ENCODE assay signal across 8 cellular contexts in genomic region chr14:88823968-88824313, GRCh38. TPM values are rescaled to one million over a fixed set of nuclear protein-coding genes. Genes with fewer than 3 reads are reported as not detected.
DNase-seq lines count a peak whose midpoint lies in the region; ATAC-seq and TF ChIP-seq lines count a peak whose summit lies in the region.

No MANE protein-coding gene starts in this region.

- no peak for TF ChIP-seq CTCF in lung (IDR thresholded peaks at IDR 0.05; ENCODE audit: control extremely low read depth, extremely low read depth)

- H3K9me3 Mint-ChIP-seq in activated naive CD8-positive, alpha-beta T cell treated with anti-CD3 and anti-CD28 coated beads, Interleukin-2, amount 10 ng/mL, durations not matched to agents 7 days and 5 days: no peaks in the 10 kb centered on the region

- H3K36me3 ChIP-seq in lung (ENCODE audit: control insufficient read depth in 2 of 2, insufficient read depth in 2 of 2, low read length in 2 of 2): no peaks in the 10 kb centered on the region

- 8 to 9% methylated on average over 9 of the region's 9 CpGs for WGBS in lung, 2 donors

- no peaks in the 10 kb centered on the region for H3K4me1 ChIP-seq in lung (ENCODE audit: control insufficient read depth in 2 of 2, insufficient read depth in 2 of 2, low read length in 2 of 2)

- H3K27ac ChIP-seq in lung (ENCODE audit: low read depth in 1 of 2, low read length in 1 of 2): peak overlapping the region; percentile 70 to 83

- peaks cover 7% of the 10 kb centered on the region for H3K4me1 Mint-ChIP-seq in activated naive CD8-positive, alpha-beta T cell treated with anti-CD3 and anti-CD28 coated beads, Interleukin-2, amount 10 ng/mL, durations not matched to agents 7 days and 5 days

- peak overlapping the region; percentile 95 for H3K27ac Mint-ChIP-seq in activated naive CD8-positive, alpha-beta T cell treated with anti-CD3 and anti-CD28 coated beads, Interleukin-2, amount 10 ng/mL, durations not matched to agents 7 days and 5 days

- peaks cover 11% of the 10 kb centered on the region for H3K27me3 Mint-ChIP-seq in activated naive CD8-positive, alpha-beta T cell treated with anti-CD3 and anti-CD28 coated beads, Interleukin-2, amount 10 ng/mL, durations not matched to agents 7 days and 5 days

- POLR2A ChIA-PET in activated naive CD8-positive, alpha-beta T cell treated with anti-CD3 and anti-CD28 coated beads, Interleukin-2, amount 10 ng/mL, durations not matched to agents 7 days and 5 days (lab: Charles Lee): interaction anchor here (1.7 kb wide), 1 partner anchor 31 kb away, joined by 7 read pairs; the partner anchor contains the start of gene EML5

- H3K4me3 ChIP-seq in lung: peak overlapping the region; percentile 58

- ATAC-seq in GM18870 (IDR thresholded peaks at IDR 0.05; ENCODE audit: unreplicated experiment) (peak; percentile 18), HG02981 (IDR thresholded peaks at IDR 0.05; ENCODE audit: unreplicated experiment) (peak; percentile 2), lung (ENCODE audit: insufficient read depth, low FRiP score) (no peak), GM19351 (IDR thresholded peaks at IDR 0.05; ENCODE audit: unreplicated experiment) (no peak)
- no peak for ATAC-seq in activated naive CD8-positive, alpha-beta T cell treated with anti-CD3 and anti-CD28 coated beads, Interleukin-2, amount 10 ng/mL, durations not matched to agents 7 days and 5 days (ENCODE audit: low read depth)

- no peaks in the 10 kb centered on the region for H3K9me3 ChIP-seq in lung (ENCODE audit: control insufficient read depth in 2 of 2, insufficient read depth in 1 of 2, low read length in 1 of 2)

- DNase-seq in activated naive CD8-positive, alpha-beta T cell treated with anti-CD3 and anti-CD28 coated beads, Interleukin-2, amount 10 ng/mL, durations not matched to agents 7 days and 5 days: no peak
- DNase-seq in lung (ENCODE audit: low spot score): no peak
- DNase-seq in cerebellum (ENCODE audit: low spot score): no peak
- DNase-seq in HUDEP-2 (lab: John Stamatoyannopoulos, UW; ENCODE audit: unreplicated experiment in 76 of 76): no peak
- DNase-seq in NCI-H2196 treated with DMSO at 0.1 percent for 48 hours (lab: John Stamatoyannopoulos, UW; ENCODE audit: unreplicated experiment): no peak

- H3K4me3 Mint-ChIP-seq in activated naive CD8-positive, alpha-beta T cell treated with anti-CD3 and anti-CD28 coated beads, Interleukin-2, amount 10 ng/mL, durations not matched to agents 7 days and 5 days: peak overlapping the region; percentile 94

- H3K27me3 ChIP-seq in lung (ENCODE audit: control insufficient read depth, insufficient read depth): no peaks in the 10 kb centered on the region

- H3K36me3 Mint-ChIP-seq in activated naive CD8-positive, alpha-beta T cell treated with anti-CD3 and anti-CD28 coated beads, Interleukin-2, amount 10 ng/mL, durations not matched to agents 7 days and 5 days: no peaks in the 10 kb centered on the region

RNA-seq across cellular contexts. Expression of gene TTC8, which starts 0.5 kb away (rescaled TPM):
- 1 to 10 TPM; 1.3 to 2.2 TPM for total RNA-seq in activated naive CD8-positive, alpha-beta T cell treated with anti-CD3 and anti-CD28 coated beads, Interleukin-2, amount 10 ng/mL, durations not matched to agents 7 days and 5 days
- 10 to 100 TPM; 20.9 to 29.8 TPM for total RNA-seq in lung
- polyA plus RNA-seq in lung: 10 to 100 TPM in 1 of 2 donors, 1 to 10 TPM in 1; 9.6 to 11.1 TPM
- total RNA-seq in cerebellum: 19.1 TPM

RNA-seq across cellular contexts. Expression of gene EML5, which starts 31.2 kb away (rescaled TPM):
- 1 to 10 TPM; 2.2 to 2.9 TPM for total RNA-seq in activated naive CD8-positive, alpha-beta T cell treated with anti-CD3 and anti-CD28 coated beads, Interleukin-2, amount 10 ng/mL, durations not matched to agents 7 days and 5 days
- 10 to 100 TPM in 1 of 2 donors, 1 to 10 TPM in 1; 2.1 to 10.2 TPM for total RNA-seq in lung
- under 1 TPM; 0.31 to 0.43 TPM for polyA plus RNA-seq in lung
- 31.1 TPM for total RNA-seq in cerebellum

Comparison
In these comparisons a context has a peak if more than half of its experiments do, and no peak if none do; other contexts are left out.
1. ATAC-seq: peak in GM18870 (single experiment) and HG02981 (single experiment); none in activated naive CD8-positive, alpha-beta T cell treated with anti-CD3 and anti-CD28 coated beads, Interleukin-2, amount 10 ng/mL, durations not matched to agents 7 days and 5 days (single experiment), lung (single experiment) and GM19351 (single experiment).